5 cellular contexts compared by ENCODE assay signal in genomic region chr5:152094076-152094475, GRCh38.
"Had no signal": no experiment of that assay in that cellular context is flagged by ENCODE, and none has a peak within 500 bp of the region (broad histone marks: within the 10 kb centered on the region; RNA-seq: fewer than 3 reads in every experiment).

No MANE protein-coding gene starts in this region.

- ATAC-seq: GM23338, K562 had no signal

- H3K27ac Mint-ChIP-seq: GM23338, H9 had no signal

- DNase-seq: H9, HCEC 1CT, IMR-90 had no signal

- H3K4me2 ChIP-seq: GM23338 had no signal

- H3K4me3 Mint-ChIP-seq: GM23338, H9 had no signal

- H3K4me3 ChIP-seq: GM23338, K562 had no signal

- H3K9me3 Mint-ChIP-seq: GM23338, H9 had no signal
